ENCODE assay signal across 1 cellular context in the genomic region with DNA sequence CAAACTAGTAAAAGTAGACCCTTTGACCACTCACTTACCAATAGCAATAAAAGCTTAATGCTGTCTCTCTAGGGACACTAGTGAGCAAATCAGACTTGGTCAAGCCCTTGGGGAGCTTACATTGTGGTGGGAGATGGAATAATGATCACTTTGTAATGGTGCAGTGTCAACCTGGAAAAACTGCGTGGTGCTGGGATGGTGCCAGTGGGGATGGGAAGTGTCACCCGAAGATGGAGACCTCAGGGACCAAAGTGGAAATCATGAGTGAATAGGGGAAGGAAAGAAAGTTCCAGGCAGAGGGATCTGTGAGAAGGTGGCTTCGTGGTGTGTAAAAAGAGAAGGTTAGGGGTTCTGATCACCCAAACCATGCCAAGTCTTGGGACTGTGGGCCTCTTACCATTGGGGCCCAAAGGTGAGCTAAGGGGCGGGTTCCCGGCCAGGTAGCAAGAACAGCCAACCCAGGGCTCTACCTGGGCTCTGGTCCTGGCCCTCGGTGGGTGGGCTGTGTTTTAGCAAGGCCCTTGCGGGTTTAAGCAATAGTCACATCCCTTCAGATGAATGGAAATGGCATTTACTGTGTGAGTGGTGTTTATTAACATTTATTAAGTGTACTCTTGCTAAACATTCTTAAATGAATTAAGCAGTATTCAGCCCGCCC.
TF ChIP-seq lines count a peak whose summit lies in the region.

No MANE protein-coding gene starts in this region.

TF ChIP-seq in WTC11, 78 proteins besides CTCF, POLR2A, EP300 and RAD21 (continued from another document):
- TF ChIP-seq, protein P1, sequence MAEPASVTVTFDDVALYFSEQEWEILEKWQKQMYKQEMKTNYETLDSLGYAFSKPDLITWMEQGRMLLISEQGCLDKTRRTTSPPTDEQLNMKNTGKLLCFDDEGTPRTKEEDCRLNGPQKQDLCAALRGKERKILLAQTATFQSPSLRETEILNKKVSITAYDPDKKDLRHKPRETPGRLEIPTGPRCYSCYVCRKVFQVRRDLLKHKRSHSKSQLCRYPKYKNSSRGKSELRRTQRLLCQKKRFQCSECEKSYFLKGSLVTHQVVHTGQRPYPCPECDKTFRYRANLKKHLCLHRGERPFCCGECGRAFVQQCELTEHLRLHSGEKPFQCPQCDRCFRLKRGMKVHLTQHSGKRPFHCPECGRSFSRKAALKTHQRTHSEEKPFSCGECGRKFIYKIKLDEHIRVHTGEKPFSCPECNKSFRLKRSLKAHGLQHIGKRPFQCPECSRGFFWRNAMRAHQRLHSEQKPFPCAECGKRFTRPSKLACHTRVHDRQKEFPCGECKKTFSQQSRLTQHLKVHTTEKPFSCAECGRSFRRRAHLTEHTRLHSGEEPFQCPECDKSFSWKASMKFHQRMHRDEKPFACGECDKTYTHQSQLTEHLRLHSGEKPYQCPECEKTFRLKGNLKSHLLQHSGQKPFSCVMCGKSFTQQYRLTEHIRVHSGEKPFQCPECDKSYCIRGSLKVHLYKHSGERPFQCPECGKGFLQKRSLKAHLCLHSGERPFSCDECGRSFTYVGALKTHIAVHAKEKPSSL (CRISPR knock-in tag; conservative IDR thresholded peaks at IDR 0.05) = no peak
- TF ChIP-seq IRF2 (CRISPR knock-in tag; IDR thresholded peaks at IDR 0.05; ENCODE audit: borderline replicate concordance, low read depth) = no peak
- no peak for TF ChIP-seq SP1 (CRISPR knock-in tag; conservative IDR thresholded peaks at IDR 0.05)
- TF ChIP-seq HMGA2 (CRISPR knock-in tag; IDR thresholded peaks at IDR 0.05) = no peak
- TF ChIP-seq NFATC4 (CRISPR knock-in tag; IDR thresholded peaks at IDR 0.05) = no peak
- TF ChIP-seq TEAD4 (CRISPR knock-in tag; IDR thresholded peaks at IDR 0.05) = no peak
